Comparison of ENCODE assay signal across 13 cellular contexts in genomic region chr17:81403671-81404534, GRCh38. TPM values are rescaled to one million over a fixed set of nuclear protein-coding genes. Genes with fewer than 3 reads are reported as not detected.
A peak's percentile ranks its signal among the peaks of the same experiment; 100 is the strongest.
DNase-seq lines count a peak whose midpoint lies in the region; ATAC-seq, FAIRE-seq and TF ChIP-seq lines count a peak whose summit lies in the region.
"Had no signal": no experiment of that assay in that cellular context is flagged by ENCODE, and none has a peak within 500 bp of the region (broad histone marks: within the 10 kb centered on the region; RNA-seq: fewer than 3 reads in every experiment).

No MANE protein-coding gene starts in this region.

- POLR2A ChIA-PET in activated CD4-positive, alpha-beta memory T cell treated with anti-CD3 and anti-CD28 coated beads for 36 hours (lab: Charles Lee) = no interaction called here
- POLR2A ChIA-PET in activated CD4-positive, alpha-beta memory T cell treated with anti-CD3 and anti-CD28 coated beads, Interleukin-2, amount 10 ng/mL, durations not matched to agents 7 days and 5 days (lab: Charles Lee) = no interaction called here

- H3K27me3 Mint-ChIP-seq in activated CD4-positive, alpha-beta memory T cell treated with anti-CD3 and anti-CD28 coated beads for 36 hours = peaks cover 60% of the 10 kb centered on the region
- peaks cover 63% of the 10 kb centered on the region for H3K27me3 Mint-ChIP-seq in activated CD4-positive, alpha-beta memory T cell treated with anti-CD3 and anti-CD28 coated beads, Interleukin-2, amount 10 ng/mL, durations not matched to agents 7 days and 5 days
- peaks cover 10% of the 10 kb centered on the region for H3K27me3 Mint-ChIP-seq in nephron progenitor cell (ENCODE audit: low read depth, poor library complexity)

- ATAC-seq in GM21737 (IDR thresholded peaks at IDR 0.05; ENCODE audit: unreplicated experiment) = no peak
- no peak for ATAC-seq in HG03354 (IDR thresholded peaks at IDR 0.05; ENCODE audit: poor library complexity, severe bottlenecking, unreplicated experiment)
- ATAC-seq: A549; stimulated activated naive CD8-positive, alpha-beta T cell treated with anti-CD3 and anti-CD28 coated beads, Interleukin-15, Interleukin-2, amounts not matched to agents 100 U/mL and 50 U/mL, for 24 hours had no signal

- TF ChIP-seq CTCF in nephron progenitor cell (IDR thresholded peaks at IDR 0.05) = no peak
- TF ChIP-seq CTCF in uterus (IDR thresholded peaks at IDR 0.05) = no peak

- no peaks in the 10 kb centered on the region for H3K36me3 Mint-ChIP-seq in activated CD4-positive, alpha-beta memory T cell treated with anti-CD3 and anti-CD28 coated beads for 36 hours
- peaks cover 3% of the 10 kb centered on the region for H3K36me3 Mint-ChIP-seq in activated CD4-positive, alpha-beta memory T cell treated with anti-CD3 and anti-CD28 coated beads, Interleukin-2, amount 10 ng/mL, durations not matched to agents 7 days and 5 days (ENCODE audit: low read depth)
- H3K36me3 Mint-ChIP-seq in nephron progenitor cell (ENCODE audit: low read depth) = peaks cover 7% of the 10 kb centered on the region

- peak overlapping the region; percentile 2 to 30 for H3K4me3 ChIP-seq in uterus
- H3K4me3 ChIP-seq: A549, SJCRH30 had no signal

- peaks cover 4% of the 10 kb centered on the region for H3K4me1 Mint-ChIP-seq in activated CD4-positive, alpha-beta memory T cell treated with anti-CD3 and anti-CD28 coated beads for 36 hours (ENCODE audit: low read depth)
- H3K4me1 Mint-ChIP-seq in activated CD4-positive, alpha-beta memory T cell treated with anti-CD3 and anti-CD28 coated beads, Interleukin-2, amount 10 ng/mL, durations not matched to agents 7 days and 5 days = peaks cover 5% of the 10 kb centered on the region
- H3K4me1 Mint-ChIP-seq in nephron progenitor cell = peaks cover 89% of the 10 kb centered on the region

- TF ChIP-seq POLR2A in uterus (IDR thresholded peaks at IDR 0.05) = peak in 1 of 2 donors; percentile 28

- no peaks in the 10 kb centered on the region for H3K9me3 Mint-ChIP-seq in activated CD4-positive, alpha-beta memory T cell treated with anti-CD3 and anti-CD28 coated beads for 36 hours
- H3K9me3 Mint-ChIP-seq in activated CD4-positive, alpha-beta memory T cell treated with anti-CD3 and anti-CD28 coated beads, Interleukin-2, amount 10 ng/mL, durations not matched to agents 7 days and 5 days = no peaks in the 10 kb centered on the region
- no peaks in the 10 kb centered on the region for H3K9me3 Mint-ChIP-seq in nephron progenitor cell
- H3K9me3 Mint-ChIP-seq: central memory CD8-positive, alpha-beta T cell had no signal

- no peaks in the 10 kb centered on the region for H3K9me3 ChIP-seq in uterus
- H3K9me3 ChIP-seq: A549, SJCRH30 had no signal

- DNase-seq in activated CD4-positive, alpha-beta memory T cell treated with anti-CD3 and anti-CD28 coated beads for 36 hours = no peak
- no peak for DNase-seq in activated CD4-positive, alpha-beta memory T cell treated with anti-CD3 and anti-CD28 coated beads, Interleukin-2, amount 10 ng/mL, durations not matched to agents 7 days and 5 days
- DNase-seq in epidermal melanocyte (ENCODE audit: insufficient read length, low spot score) (peak; percentile 73), nephron progenitor cell (no peak), uterus (peak; percentile 76 to 79), urothelium cell line (ENCODE audit: low spot score) (no peak)
- DNase-seq: stimulated activated naive CD8-positive, alpha-beta T cell treated with anti-CD3 and anti-CD28 coated beads, Interleukin-15, Interleukin-2, amounts not matched to agents 100 U/mL and 50 U/mL, for 24 hours had no signal

- no peaks in the 10 kb centered on the region for H3K27me3 ChIP-seq in uterus
- H3K27me3 ChIP-seq: SJCRH30 had no signal

- H3K36me3 ChIP-seq in uterus = no peaks in the 10 kb centered on the region
- H3K36me3 ChIP-seq: SJCRH30 had no signal

- CTCF ChIA-PET in activated CD4-positive, alpha-beta memory T cell treated with anti-CD3 and anti-CD28 coated beads for 36 hours (lab: Charles Lee) = interaction anchor here (0.6 kb wide), 1 partner anchor 1054 kb away, joined by 3 read pairs; no protein-coding TSS in a partner anchor
- CTCF ChIA-PET in activated CD4-positive, alpha-beta memory T cell treated with anti-CD3 and anti-CD28 coated beads, Interleukin-2, amount 10 ng/mL, durations not matched to agents 7 days and 5 days (lab: Charles Lee) = no interaction called here

- no peak overlapping the region for H3K4me3 Mint-ChIP-seq in activated CD4-positive, alpha-beta memory T cell treated with anti-CD3 and anti-CD28 coated beads for 36 hours
- H3K4me3 Mint-ChIP-seq in activated CD4-positive, alpha-beta memory T cell treated with anti-CD3 and anti-CD28 coated beads, Interleukin-2, amount 10 ng/mL, durations not matched to agents 7 days and 5 days = no peak overlapping the region
- peak overlapping the region; percentile 93 for H3K4me3 Mint-ChIP-seq in nephron progenitor cell
- H3K4me3 Mint-ChIP-seq: central memory CD8-positive, alpha-beta T cell had no signal

- intact Hi-C loops in activated CD4-positive, alpha-beta memory T cell treated with anti-CD3 and anti-CD28 coated beads for 36 hours (cut with micrococcal nuclease) = no loop called here
- intact Hi-C loops in uterus (cut with DNase I; ENCODE audit: low total_unique reads) = loop anchor here (10.0 kb wide), 1 partner anchor 109 kb away; the partner anchor contains the start of gene SLC38A10

- peak overlapping the region; percentile 97 for H3K27ac ChIP-seq in uterus
- H3K27ac ChIP-seq: SJCRH30 had no signal

- FAIRE-seq in urothelium cell line (lab: Jason Lieb, UNC) = no peak
- FAIRE-seq: A549, small intestine had no signal

- peak overlapping the region; percentile 49 for H3K27ac Mint-ChIP-seq in activated CD4-positive, alpha-beta memory T cell treated with anti-CD3 and anti-CD28 coated beads for 36 hours
- no peak overlapping the region for H3K27ac Mint-ChIP-seq in activated CD4-positive, alpha-beta memory T cell treated with anti-CD3 and anti-CD28 coated beads, Interleukin-2, amount 10 ng/mL, durations not matched to agents 7 days and 5 days
- peak overlapping the region; percentile 96 for H3K27ac Mint-ChIP-seq in nephron progenitor cell

- peaks cover 0 to 36% of the 10 kb centered on the region in 2 donors for H3K4me1 ChIP-seq in uterus

RNA-seq across cellular contexts. Expression of gene BAHCC1, which starts 8.6 kb away (rescaled TPM):
- under 1 TPM in 1 of 2 experiments, not detected in 1; 0.10 TPM for total RNA-seq in activated CD4-positive, alpha-beta memory T cell treated with anti-CD3 and anti-CD28 coated beads for 36 hours
- under 1 TPM; 0.15 to 0.18 TPM for total RNA-seq in activated CD4-positive, alpha-beta memory T cell treated with anti-CD3 and anti-CD28 coated beads, Interleukin-2, amount 10 ng/mL, durations not matched to agents 7 days and 5 days
- total RNA-seq in uterus = 10 to 100 TPM in 2 of 4 donors, 1 to 10 TPM in 2; 1.5 to 34.1 (median 8.5) TPM

Comparison
In these comparisons a context has a peak if more than half of its experiments do, and no peak if none do; other contexts are left out.
1. DNase-seq: peak in epidermal melanocyte (single experiment) and uterus (2 of 2); none in activated CD4-positive, alpha-beta memory T cell treated with anti-CD3 and anti-CD28 coated beads for 36 hours (single experiment), activated CD4-positive, alpha-beta memory T cell treated with anti-CD3 and anti-CD28 coated beads, Interleukin-2, amount 10 ng/mL, durations not matched to agents 7 days and 5 days (single experiment), nephron progenitor cell (single experiment) and urothelium cell line (single experiment).